Comparison of ENCODE assay signal across 8 cellular contexts in the genomic region with DNA sequence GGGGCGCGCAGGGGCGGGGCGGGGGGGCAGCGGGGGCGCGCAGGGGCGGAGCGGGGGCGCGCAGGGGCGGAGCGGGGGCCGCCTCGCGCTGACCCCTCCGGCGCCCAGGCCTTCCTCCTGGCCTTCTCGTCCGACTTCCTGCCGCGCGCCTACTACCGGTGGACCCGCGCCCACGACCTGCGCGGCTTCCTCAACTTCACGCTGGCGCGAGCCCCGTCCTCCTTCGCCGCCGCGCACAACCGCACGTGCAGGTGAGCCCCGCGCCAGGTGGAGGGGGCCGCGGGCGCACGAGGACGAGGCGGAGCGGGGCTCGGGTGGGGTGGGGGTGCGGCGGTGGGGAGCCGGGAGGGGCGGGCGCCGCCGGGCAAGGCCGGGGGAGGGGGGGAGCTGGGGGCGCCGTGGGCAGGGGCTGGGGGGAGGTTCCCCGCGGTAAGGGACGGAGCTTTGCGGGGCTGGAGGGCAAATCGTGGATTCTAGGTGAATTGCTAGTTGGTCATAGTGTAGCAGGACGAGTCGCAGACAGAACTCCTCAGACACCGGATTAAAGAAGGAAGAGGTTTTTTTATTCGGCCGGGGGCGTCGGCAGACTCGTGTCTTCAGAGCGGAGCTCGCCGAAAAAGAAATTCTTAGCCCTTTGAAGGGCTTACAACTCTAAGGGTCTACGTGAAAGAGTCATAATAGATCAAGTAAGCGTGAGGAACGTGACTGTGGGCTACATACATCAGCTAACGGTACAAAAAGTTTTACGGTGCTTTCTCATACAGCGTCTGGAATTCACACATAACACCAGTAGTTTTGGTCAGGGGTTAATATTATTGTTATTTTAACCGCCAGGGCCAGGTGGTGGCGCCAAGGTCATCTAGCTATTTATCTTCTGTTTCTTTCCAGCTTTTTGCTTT. TPM values are rescaled to one million over a fixed set of nuclear protein-coding genes. Genes with fewer than 3 reads are reported as not detected.
DNase-seq lines count a peak whose midpoint lies in the region; ATAC-seq, FAIRE-seq and TF ChIP-seq lines count a peak whose summit lies in the region.

No MANE protein-coding gene starts in this region.

- H3K9me3 Mint-ChIP-seq in CD8-positive, alpha-beta memory T cell, result no peaks in the 10 kb centered on the region

- H3K36me3 ChIP-seq in CD8-positive, alpha-beta memory T cell (ENCODE audit: insufficient read depth, low read length), result no peaks in the 10 kb centered on the region
- H3K36me3 ChIP-seq in GM12878 (ENCODE audit: control insufficient read depth in 2 of 2, insufficient read depth in 2 of 2, low read length in 1 of 2) (no peaks in the 10 kb centered on the region), iPS-15b (ENCODE audit: control insufficient read depth, insufficient read depth, low read length) (no peaks in the 10 kb centered on the region), skeletal muscle tissue (ENCODE audit: control insufficient read depth in 3 of 3, insufficient read depth in 3 of 3, low read length in 3 of 3) (no peaks in the 10 kb centered on the region)

- H3K36me3 Mint-ChIP-seq in CD8-positive, alpha-beta memory T cell, result no peaks in the 10 kb centered on the region

- peaks cover 4% of the 10 kb centered on the region for H3K27me3 ChIP-seq in CD8-positive, alpha-beta memory T cell (ENCODE audit: insufficient read depth, low read length, poor library complexity, severe bottlenecking)
- H3K27me3 ChIP-seq in GM12878 (replicated peaks in 1 of 2; ENCODE audit: control insufficient read depth in 2 of 2, insufficient read depth in 2 of 2, low read length in 1 of 2), result no peaks in the 10 kb centered on the region
- H3K27me3 ChIP-seq in iPS-15b (ENCODE audit: control insufficient read depth, insufficient read depth, low read length), result no peaks in the 10 kb centered on the region
- peaks cover 0 to 5% (median 4%) of the 10 kb centered on the region in 3 donors for H3K27me3 ChIP-seq in skeletal muscle tissue (ENCODE audit: control insufficient read depth in 3 of 3, insufficient read depth in 3 of 3, low read length in 3 of 3)

- 3% methylated on average over 31 of the region's 83 CpGs for WGBS in GM12878 (ENCODE audit: insufficient coverage, insufficient replicate concordance, low lambda C conversion rate, missing lambda C conversion rate)

- H3K4me1 ChIP-seq in CD8-positive, alpha-beta memory T cell (ENCODE audit: insufficient read depth, low read length), result peaks cover 7% of the 10 kb centered on the region
- no peaks in the 10 kb centered on the region for H3K4me1 ChIP-seq in GM12878 (ENCODE audit: control insufficient read depth, insufficient read depth, low read length)
- no peaks in the 10 kb centered on the region for H3K4me1 ChIP-seq in iPS-15b (ENCODE audit: control insufficient read depth, insufficient read depth, low read length)
- H3K4me1 ChIP-seq in skeletal muscle tissue (ENCODE audit: control insufficient read depth in 3 of 3, insufficient read depth in 3 of 3, low read length in 3 of 3), result peaks cover 7 to 10% (median 7%) of the 10 kb centered on the region in 3 donors

- RAD21 ChIA-PET in GM12878 (lab: Charles Lee; ENCODE audit: unreplicated experiment), result interaction anchor here (0.7 to 2.1 kb wide), 14 partner anchors 68 to 468 kb away, joined by 3 to 23 read pairs (median 4); a partner anchor contains a TSS

- H3K27me3 Mint-ChIP-seq in CD8-positive, alpha-beta memory T cell, result peaks cover 0 to 3% of the 10 kb centered on the region in 2 donors

- TF ChIP-seq RAD21 in GM12878 (IDR thresholded peaks at IDR 0.05; ENCODE audit: insufficient read depth, low read depth, low read length), result peak; percentile 39; the same call in 1 of the 2 replicates

- CTCF ChIA-PET in CD8-positive, alpha-beta memory T cell (lab: Charles Lee), result no interaction called here
- CTCF ChIA-PET in GM12878 (lab: Yijun Ruan, JAX), result interaction anchor here (0.7 to 2.1 kb wide), 16 partner anchors 43 to 446 kb away, joined by 3 to 27 read pairs (median 4); no protein-coding TSS in a partner anchor

- intact Hi-C loops in GM12878 (cut with micrococcal nuclease; ENCODE audit: unreplicated experiment), result loop anchor here (5.0 to 10.0 kb wide), 2 partner anchors 141 to 364 kb away; no protein-coding TSS in a partner anchor

- H3K9ac ChIP-seq in GM12878 (ENCODE audit: control insufficient read depth, insufficient read depth, low read length), result 0 out of 2 replicates have a peak overlapping the region, but pooled peaks have one; percentile 26
- no peak overlapping the region for H3K9ac ChIP-seq in iPS-15b (ENCODE audit: low read depth, low read length)
- peak overlapping the region in 2 of 3 donors; percentile 34 to 71 for H3K9ac ChIP-seq in skeletal muscle tissue (ENCODE audit: low read depth in 1 of 3, low read length in 3 of 3)

- H3K9me3 ChIP-seq in CD8-positive, alpha-beta memory T cell (ENCODE audit: low read length), result no peaks in the 10 kb centered on the region
- no peaks in the 10 kb centered on the region for H3K9me3 ChIP-seq in GM12878 (replicated peaks; ENCODE audit: control insufficient read depth, insufficient read depth, low read length)
- H3K9me3 ChIP-seq in iPS-15b (ENCODE audit: control insufficient read depth, insufficient read depth, low read length), result no peaks in the 10 kb centered on the region
- H3K9me3 ChIP-seq in skeletal muscle tissue (ENCODE audit: control insufficient read depth in 3 of 3, low read length in 3 of 3), result no peaks in the 10 kb centered on the region

- H3K27ac Mint-ChIP-seq in CD8-positive, alpha-beta memory T cell, result peak overlapping the region; percentile 2 to 96 (median 80)

- DNase-seq in CD8-positive, alpha-beta memory T cell, result peak; percentile 23 to 68 (median 42)
- DNase-seq in GM12878 (ENCODE audit: low read depth, low spot score) (peak; percentile 17), NCI-H446 treated with DMSO at 0.1 percent for 48 hours (lab: John Stamatoyannopoulos, UW) (no peak), epidermal melanocyte (ENCODE audit: insufficient read length, low spot score) (no peak)

- H3K4me3 Mint-ChIP-seq in CD8-positive, alpha-beta memory T cell, result peak overlapping the region; percentile 78 to 95 (median 89)

- peak overlapping the region; percentile 53 for H2AFZ ChIP-seq in GM12878 (ENCODE audit: control insufficient read depth, low read depth, low read length)

- no peak overlapping the region for H3K27ac ChIP-seq in CD8-positive, alpha-beta memory T cell (ENCODE audit: low read depth, low read length)
- H3K27ac ChIP-seq in GM12878 (ENCODE audit: control insufficient read depth, insufficient read depth), result no peak overlapping the region
- H3K27ac ChIP-seq in skeletal muscle tissue (ENCODE audit: low read depth, low read length), result no peak overlapping the region

- H4K20me1 ChIP-seq in GM12878 (ENCODE audit: control insufficient read depth, insufficient read depth), result no peaks in the 10 kb centered on the region

- H3K4me1 Mint-ChIP-seq in CD8-positive, alpha-beta memory T cell, result peaks cover 9 to 18% (median 13%) of the 10 kb centered on the region in 3 donors

- TF ChIP-seq EP300 in GM12878 (IDR thresholded peaks at IDR 0.05; ENCODE audit: borderline replicate concordance in 1 of 2, control insufficient read depth in 1 of 2, low read depth in 2 of 2, low read length in 2 of 2), result no peak

- no peaks in the 10 kb centered on the region for H3K79me2 ChIP-seq in GM12878 (ENCODE audit: control insufficient read depth, insufficient read depth, low read length)

- H3K4me2 ChIP-seq in GM12878 (ENCODE audit: control insufficient read depth, insufficient read depth), result peak overlapping the region; percentile 53

- ATAC-seq in HG02588 (IDR thresholded peaks at IDR 0.05; ENCODE audit: unreplicated experiment), result peak; percentile 43
- ATAC-seq in SK-N-SH treated with all-trans-retinoic acid at 6 μM for 48 hours, result peak; percentile 8; the same call in 1 of the 3 replicates
- peak; percentile 39 for ATAC-seq in GM12878

- in situ Hi-C loops in GM12878 (cut with MboI), result loop anchor here (5.0 kb wide), 1 partner anchor 141 kb away; no protein-coding TSS in a partner anchor

- no peak for TF ChIP-seq POLR2A in GM12878 (IDR thresholded peaks at IDR 0.05; ENCODE audit: low read depth, low read length)

- BruUV-seq in GM12878 (replicated peaks; lab: Mats Ljungman, UMichigan), result TSS peak; percentile 70

- POLR2A ChIA-PET in CD8-positive, alpha-beta memory T cell (lab: Charles Lee), result interaction anchor here (0.8 kb wide), 1 partner anchor 98 kb away, joined by 3 read pairs; no protein-coding TSS in a partner anchor
- POLR2A ChIA-PET in GM12878 (lab: Charles Lee), result no interaction called here

- SMC1A ChIA-PET in GM12878 (lab: Charles Lee; ENCODE audit: uncharacterized antibody, unreplicated experiment), result interaction anchor here (0.9 to 1.9 kb wide), 14 partner anchors 10 to 514 kb away, joined by 3 to 9 read pairs (median 4); no protein-coding TSS in a partner anchor

- peak overlapping the region; percentile 49 for H3K4me3 ChIP-seq in CD8-positive, alpha-beta memory T cell (ENCODE audit: low read length)
- H3K4me3 ChIP-seq in GM12878 (peak overlapping the region; percentile 75), iPS-15b (ENCODE audit: low read depth, low read length) (peak overlapping the region; percentile 71), skeletal muscle tissue (ENCODE audit: low read length in 3 of 3) (peak overlapping the region; percentile 60 to 67 (median 67))

- FAIRE-seq in GM12878 (lab: Jason Lieb, UNC), result no peak

- peak; percentile 26 to 38 (median 32); a peak in 4 of 6 replicates for TF ChIP-seq CTCF in GM12878 (IDR thresholded peaks at IDR 0.05 in 2 of 3, conservative IDR thresholded peaks at IDR 0.05 in 1 of 3; ENCODE audit: control insufficient read depth in 2 of 3, extremely low read depth in 1 of 3, insufficient read depth in 1 of 3, low read depth in 3 of 3, low read length in 3 of 3)

RNA-seq across cellular contexts. Expression of a gene that starts 29.9 kb away (rescaled TPM):
- under 1 TPM; 0.83 to 0.86 TPM for total RNA-seq in CD8-positive, alpha-beta memory T cell
- not detected for polyA plus RNA-seq in CD8-positive, alpha-beta memory T cell
- total RNA-seq in GM12878 (2013; cell fraction: nucleolus; rRNA removed), result 19.1 and 21.0 TPM in 2 replicates
- total RNA-seq in GM12878 (2014; rRNA removed) (0.49 and 0.56 TPM in 2 replicates), GM12878 (2014; rRNA removed; fragmentation: Illumina TruSeq; extraction: Trizol) (0.18 and 0.22 TPM in 2 replicates), GM12878 (2021) (0.88 and 1.4 TPM in 2 replicates), skeletal muscle tissue (not detected)
- 0.43 TPM for polyA plus RNA-seq in GM12878 (2011; ENCODE audit: low read depth)
- polyA plus RNA-seq in GM12878 (2011; rRNA removed) (0.56 and 1.2 TPM in 2 replicates), GM12878 (2014; fragmentation: Illumina TruSeq; extraction: Trizol) (0.24 and 0.35 TPM in 2 replicates), GM12878 (2014; fragmentation: Nextera tagmentation; extraction: Ambion mirVana) (under 1 TPM; 0.08 to 0.11 TPM), GM12878 (2014; rRNA removed) (0.47 and 1.1 TPM in 2 replicates), GM12878 (2016; fragmentation: Nextera tagmentation; extraction: Ambion mirVana) (under 1 TPM; 0.40 to 0.50 TPM)
- polyA plus RNA-seq in GM12878 (2011; cell fraction: cytosol; rRNA removed), result 1.5 TPM in 2 replicates
- polyA plus RNA-seq in GM12878 (2011; cell fraction: nucleus; rRNA removed), result 8.0 TPM in 2 replicates
- 1.8 TPM in 2 replicates for polyA plus RNA-seq in GM12878 (2012)
- polyA minus RNA-seq in GM12878 (2011; rRNA and poly(A)+ RNA removed), result 2.7 and 3.9 TPM in 2 replicates
- 1.0 and 1.6 TPM in 2 replicates for polyA minus RNA-seq in GM12878 (2011; cell fraction: cytosol; rRNA and poly(A)+ RNA removed)
- polyA minus RNA-seq in GM12878 (2011; cell fraction: nucleus; rRNA and poly(A)+ RNA removed), result 3.6 and 5.7 TPM in 2 replicates

Comparison
In these comparisons a context has a peak if more than half of its experiments do, and no peak if none do; other contexts are left out.
1. DNase-seq: peak in CD8-positive, alpha-beta memory T cell (5 of 5) and GM12878 (single experiment); none in NCI-H446 treated with DMSO at 0.1 percent for 48 hours (single experiment) and epidermal melanocyte (single experiment).
2. Peak in every context shown above with its lines, with median percentiles within 50 percentile points of each other: H3K4me3 ChIP-seq and ATAC-seq.